22 cellular contexts compared by ENCODE assay signal in the genomic region with DNA sequence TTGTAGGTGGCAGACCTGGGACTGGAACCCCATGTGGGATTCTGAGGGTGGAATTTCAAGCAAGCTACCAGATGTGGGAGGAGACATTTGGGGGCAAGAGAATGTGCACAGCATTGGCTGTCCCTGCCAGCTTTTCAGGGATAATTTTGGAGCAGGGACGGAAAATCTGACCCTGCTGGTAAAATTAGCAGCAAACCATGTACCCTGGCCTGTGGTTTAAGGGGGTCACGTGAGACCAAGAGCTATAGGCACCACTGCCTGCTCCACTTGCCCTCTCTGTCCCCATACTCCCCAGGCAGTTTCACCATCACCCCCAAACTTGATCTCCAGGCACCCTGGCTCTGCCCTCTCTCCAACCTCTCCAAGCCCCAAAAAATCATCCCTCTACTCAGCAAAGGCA. TPM values are rescaled to one million over a fixed set of nuclear protein-coding genes. Genes with fewer than 3 reads are reported as not detected.
"Had no signal": no experiment of that assay in that cellular context is flagged by ENCODE, and none has a peak within 500 bp of the region (broad histone marks: within the 10 kb centered on the region; RNA-seq: fewer than 3 reads in every experiment).

No MANE protein-coding gene starts in this region.

- DNase-seq: activated B cell treated with CpG ODN at 0.5 μM for 24 hours; activated CD4-positive, alpha-beta T cell treated with anti-CD3 and anti-CD28 coated beads for 1 hour; activated CD4-positive, alpha-beta T cell treated with anti-CD3 and anti-CD28 coated beads, Interleukin-2, amount 10 ng/mL, durations not matched to agents 24 days and 14 days; activated CD4-positive, alpha-beta T cell treated with anti-CD3 and anti-CD28 coated beads, Interleukin-2, amount 50 U/mL, for 48 hours; activated CD8-positive, alpha-beta memory T cell treated with anti-CD3 and anti-CD28 coated beads, Interleukin-2, amount 10 ng/mL, durations not matched to agents 7 days and 5 days; activated effector memory CD4-positive, alpha-beta T cell treated with Interleukin-2 at 50 U/mL for 16 hours; activated naive CD4-positive, alpha-beta T cell; activated T-cell treated with anti-CD3 and anti-CD28 coated beads, Interleukin-2, amount 50 U/mL, for 24 hours; body of pancreas; NCI-H1048; NCI-H187 treated with DMSO at 0.1 percent for 48 hours; NCI-H2081 treated with DMSO at 0.1 percent for 48 hours; NCI-H446; T-cell; T-helper 2 cell; T1000 had no signal

- FAIRE-seq: TTC549 had no signal

- H3K4me1 ChIP-seq: body of pancreas had no signal

- H3K36me3 ChIP-seq: ascending aorta had no signal

- H3K27me3 ChIP-seq: ascending aorta had no signal

- H3K27ac ChIP-seq: ascending aorta, body of pancreas, SK-N-MC had no signal

- H3K9me3 ChIP-seq: ascending aorta, body of pancreas had no signal

- H3K4me3 ChIP-seq: ascending aorta, body of pancreas, SK-N-MC had no signal

RNA-seq across cellular contexts. Expression of gene ZDHHC22, which starts 13.5 kb away (rescaled TPM):
- total RNA-seq: activated B cell treated with CpG ODN at 0.5 μM for 24 hours; activated CD4-positive, alpha-beta T cell treated with anti-CD3 and anti-CD28 coated beads, Interleukin-2, amount 10 ng/mL, durations not matched to agents 24 days and 14 days; activated CD8-positive, alpha-beta memory T cell treated with anti-CD3 and anti-CD28 coated beads, Interleukin-2, amount 10 ng/mL, durations not matched to agents 7 days and 5 days; activated T-helper 1 cell treated with anti-CD3 and anti-CD28 coated beads, Interleukin-12 subunit alpha, Interleukin-12 subunit beta, Interleukin-2, Interleukin-4 antibody, amounts not matched to agents 30 ng/mL and 10 ng/mL and 1 ng/mL, durations not matched to agents 14 hours and 24 hours and 36 hours; ascending aorta; body of pancreas; OCI-LY7; RPMI7951 had no signal

RNA-seq across cellular contexts. Expression of gene TMEM63C, which starts 26.5 kb away (rescaled TPM):
- total RNA-seq: RPMI7951 had no signal
